ENCODE assay signal across 1 cellular context in the genomic region with DNA sequence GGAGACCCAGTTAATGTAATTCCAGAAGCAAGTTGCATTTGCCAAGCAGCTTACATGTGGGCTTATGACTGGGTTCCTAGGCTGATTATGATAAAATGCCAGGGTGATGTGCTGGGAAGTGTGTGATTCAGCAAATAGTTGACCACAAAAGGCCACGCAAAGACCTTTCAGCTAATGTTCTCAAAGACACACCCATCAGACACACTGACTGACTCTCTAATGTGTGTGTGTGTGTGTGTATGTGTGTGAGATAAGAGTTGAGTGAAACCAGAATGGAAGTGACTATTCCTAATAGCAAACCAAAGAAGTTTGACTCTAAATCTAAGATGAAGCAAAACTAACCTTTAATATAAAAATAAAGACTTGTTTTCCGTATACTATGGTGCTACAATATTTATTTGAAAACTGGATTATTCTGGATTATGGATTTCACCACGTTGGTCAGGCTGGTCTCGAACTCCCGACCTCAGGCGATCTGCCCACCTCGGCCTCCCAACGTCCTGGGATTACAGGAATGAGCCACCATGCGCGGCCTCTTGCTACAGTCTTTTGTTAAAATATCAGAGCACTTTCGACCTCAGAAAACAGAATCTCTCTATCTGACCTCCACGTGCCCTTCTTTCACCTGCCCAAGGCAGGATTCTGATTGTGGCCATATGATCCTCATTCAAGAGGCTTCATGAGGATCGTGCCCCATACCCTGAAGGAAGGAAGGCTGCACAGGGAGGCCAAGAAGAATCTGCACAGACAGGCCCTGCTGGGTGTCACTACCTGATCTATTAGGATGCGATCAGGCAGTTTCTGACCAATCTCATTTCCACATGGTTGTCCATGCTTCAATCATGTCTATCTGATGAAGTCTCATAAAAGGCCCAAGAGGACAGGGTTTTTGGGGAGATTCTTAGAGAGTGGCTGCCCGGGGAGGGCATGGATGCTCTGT.
TF ChIP-seq lines count a peak whose summit lies in the region.

No MANE protein-coding gene starts in this region.

TF ChIP-seq in HCT116, 20 proteins besides CTCF, POLR2A, EP300 and RAD21 (continued from another document):
- TF ChIP-seq ELF1 (IDR thresholded peaks at IDR 0.05; ENCODE audit: borderline replicate concordance, low read depth) (no peak), EZH2phosphoT487 (IDR thresholded peaks at IDR 0.05; ENCODE audit: borderline replicate concordance) (no peak), SP1 (IDR thresholded peaks at IDR 0.05; ENCODE audit: low read depth) (peak; percentile 91), EZH2 (IDR thresholded peaks at IDR 0.05) (no peak), CBX3 (IDR thresholded peaks at IDR 0.05; ENCODE audit: low read depth) (peak; percentile 97), CEBPB (IDR thresholded peaks at IDR 0.05; ENCODE audit: low read depth) (peak; percentile 58), SIN3A (IDR thresholded peaks at IDR 0.05; ENCODE audit: low read depth) (peak; percentile 84), ZNF274 (IDR thresholded peaks at IDR 0.05; ENCODE audit: low read depth, low read length) (no peak), ZFX (IDR thresholded peaks at IDR 0.05) (no peak)
- TF ChIP-seq, protein P1, sequence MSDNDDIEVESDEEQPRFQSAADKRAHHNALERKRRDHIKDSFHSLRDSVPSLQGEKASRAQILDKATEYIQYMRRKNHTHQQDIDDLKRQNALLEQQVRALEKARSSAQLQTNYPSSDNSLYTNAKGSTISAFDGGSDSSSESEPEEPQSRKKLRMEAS (IDR thresholded peaks at IDR 0.05) = peak; percentile 92
